In the genomic region with DNA sequence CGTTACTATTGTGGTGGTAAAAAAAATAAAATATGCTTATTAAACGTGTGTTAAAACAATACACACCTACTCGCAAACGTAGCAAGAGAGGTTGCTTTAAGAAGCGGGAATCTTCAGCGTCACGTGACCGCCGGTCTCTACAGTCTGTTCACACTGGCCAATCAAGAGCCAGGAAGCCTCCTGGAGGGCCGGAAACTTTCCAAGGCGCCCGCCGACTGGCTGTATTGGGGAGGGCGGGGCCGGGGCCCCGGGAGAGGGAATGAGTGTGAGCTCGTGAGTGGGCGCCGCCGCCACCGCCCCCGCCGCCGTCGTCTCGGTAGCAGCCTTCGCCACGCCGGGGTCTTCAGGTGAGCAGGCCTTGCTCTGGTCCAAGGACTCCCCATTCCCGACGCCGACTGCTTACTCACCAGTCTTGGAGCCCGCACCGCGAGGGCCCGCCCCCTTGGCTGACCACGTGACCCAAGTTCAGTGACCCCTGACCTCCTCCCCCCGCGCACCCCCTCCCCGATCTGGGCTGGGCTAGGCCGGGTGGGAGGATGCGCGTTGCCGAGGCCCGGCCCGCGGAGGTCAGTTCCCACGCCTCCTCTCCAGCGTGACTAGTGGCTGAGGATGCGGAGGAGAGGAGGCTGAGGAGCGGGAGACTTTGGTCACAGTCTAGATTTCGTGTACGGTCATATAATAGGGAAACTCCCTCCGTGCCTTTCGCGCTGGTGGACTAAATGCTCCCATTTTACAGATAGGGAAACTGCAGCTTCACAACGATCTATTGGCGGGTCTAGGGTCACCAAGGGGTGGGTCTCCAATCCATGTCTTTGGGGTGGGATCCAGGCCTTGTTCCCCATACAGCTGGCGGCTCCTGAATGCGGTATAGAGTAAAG, we compare ENCODE assay signal across 8 cellular contexts. TPM values are rescaled to one million over a fixed set of nuclear protein-coding genes. Genes with fewer than 3 reads are reported as not detected.
A peak's percentile ranks its signal among the peaks of the same experiment; 100 is the strongest.
DNase-seq lines count a peak whose midpoint lies in the region; ATAC-seq and TF ChIP-seq lines count a peak whose summit lies in the region.

A gene with protein sequence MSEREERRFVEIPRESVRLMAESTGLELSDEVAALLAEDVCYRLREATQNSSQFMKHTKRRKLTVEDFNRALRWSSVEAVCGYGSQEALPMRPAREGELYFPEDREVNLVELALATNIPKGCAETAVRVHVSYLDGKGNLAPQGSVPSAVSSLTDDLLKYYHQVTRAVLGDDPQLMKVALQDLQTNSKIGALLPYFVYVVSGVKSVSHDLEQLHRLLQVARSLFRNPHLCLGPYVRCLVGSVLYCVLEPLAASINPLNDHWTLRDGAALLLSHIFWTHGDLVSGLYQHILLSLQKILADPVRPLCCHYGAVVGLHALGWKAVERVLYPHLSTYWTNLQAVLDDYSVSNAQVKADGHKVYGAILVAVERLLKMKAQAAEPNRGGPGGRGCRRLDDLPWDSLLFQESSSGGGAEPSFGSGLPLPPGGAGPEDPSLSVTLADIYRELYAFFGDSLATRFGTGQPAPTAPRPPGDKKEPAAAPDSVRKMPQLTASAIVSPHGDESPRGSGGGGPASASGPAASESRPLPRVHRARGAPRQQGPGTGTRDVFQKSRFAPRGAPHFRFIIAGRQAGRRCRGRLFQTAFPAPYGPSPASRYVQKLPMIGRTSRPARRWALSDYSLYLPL (plus strand): TSS at position 253 of the 878 bp plus-strand sequence. CDS start 4,388 bp downstream, outside the sequence.

- CTCF ChIA-PET in WTC11 (lab: Charles Lee): interaction anchor here (0.6 to 11.6 kb wide), 17 partner anchors 12 to 347 kb away, joined by 3 to 121 read pairs (median 5); a partner anchor contains a TSS

- intact Hi-C loops in spleen (cut with DNase I; ENCODE audit: low total_unique reads): no loop called here

- no peaks in the 10 kb centered on the region for H3K27me3 ChIP-seq in spleen (replicated peaks in 1 of 7)

- H3K36me3 ChIP-seq in spleen: peaks cover 0 to 43% (median 19%) of the 10 kb centered on the region in 6 donors

- peaks cover 16 to 49% (median 30%) of the 10 kb centered on the region in 6 donors for H3K4me1 ChIP-seq in spleen

- H3K9me3 ChIP-seq in spleen: no peaks in the 10 kb centered on the region

- ATAC-seq in GM18870 (IDR thresholded peaks at IDR 0.05; ENCODE audit: unreplicated experiment) (peak; percentile 79), HG03135 (IDR thresholded peaks at IDR 0.05; ENCODE audit: unreplicated experiment) (peak; percentile 74), WTC11 (peak; percentile 82)

- DNase-seq in ACHN (peak; percentile 94), NCI-H2196 treated with DMSO at 0.1 percent for 48 hours (lab: John Stamatoyannopoulos, UW; ENCODE audit: unreplicated experiment) (peak; percentile 93), WTC11 (ENCODE audit: low spot score) (peak; percentile 96), cardiac fibroblast (ENCODE audit: low read depth in 2 of 2) (peak; percentile 98), inferior parietal cortex (ENCODE audit: extremely low spot score) (peak; percentile 99), spleen (peak; percentile 97)

- in situ Hi-C loops in ACHN (cut with HindIII; ENCODE audit: low pct_ligation_motif_present, low pct_unique_long_range_greater_than_20kb, low sequenced_read_pairs): no loop called here

- H3K27ac Mint-ChIP-seq in WTC11: peak within 1 kb of the TSS; percentile 98

- H3K36me3 Mint-ChIP-seq in WTC11: peaks cover 22% of the 10 kb centered on the region

- H3K4me3 Mint-ChIP-seq in WTC11: peak within 1 kb of the TSS; percentile 88

- 2 to 5% (median 3%) methylated on average over 31 to 60 of the region's 60 CpGs for WGBS in spleen, 5 donors

- TF ChIP-seq POLR2A in spleen (IDR thresholded peaks at IDR 0.05): peak in 2 of 3 donors; percentile 11 to 30

- H3K4me1 Mint-ChIP-seq in WTC11: peaks cover 14% of the 10 kb centered on the region

- H3K9me3 Mint-ChIP-seq in WTC11: no peaks in the 10 kb centered on the region

- H3K4me3 ChIP-seq in cardiac fibroblast (replicated peaks in 1 of 2; ENCODE audit: low read depth in 2 of 2, low read length in 2 of 2) (peak within 1 kb of the TSS; percentile 65 to 76), spleen (peak within 1 kb of the TSS; percentile 58 to 85 (median 79))

- no peaks in the 10 kb centered on the region; the same call in 1 of the 2 replicates for H3K27me3 Mint-ChIP-seq in WTC11 (ENCODE audit: low read depth)

- TF ChIP-seq CTCF in WTC11 (IDR thresholded peaks at IDR 0.05) (no peak), cardiac fibroblast (IDR thresholded peaks at IDR 0.05; ENCODE audit: low read depth, low read length) (no peak), spleen (IDR thresholded peaks at IDR 0.05 in 8 of 11, conservative IDR thresholded peaks at IDR 0.05 in 3 of 11) (peak in 1 of 11 experiments; percentile 17)

- POLR2A ChIA-PET in WTC11 (lab: Charles Lee): interaction anchor here (0.6 to 5.3 kb wide), 12 partner anchors 14 to 1384 kb away, joined by 3 to 25 read pairs (median 5); a partner anchor contains a TSS

- H3K27ac ChIP-seq in spleen: peak within 1 kb of the TSS; percentile 80 to 97 (median 96)

TF ChIP-seq in WTC11, 78 proteins besides CTCF, POLR2A, EP300 and RAD21 (continues in another document):
- TF ChIP-seq, protein P1, sequence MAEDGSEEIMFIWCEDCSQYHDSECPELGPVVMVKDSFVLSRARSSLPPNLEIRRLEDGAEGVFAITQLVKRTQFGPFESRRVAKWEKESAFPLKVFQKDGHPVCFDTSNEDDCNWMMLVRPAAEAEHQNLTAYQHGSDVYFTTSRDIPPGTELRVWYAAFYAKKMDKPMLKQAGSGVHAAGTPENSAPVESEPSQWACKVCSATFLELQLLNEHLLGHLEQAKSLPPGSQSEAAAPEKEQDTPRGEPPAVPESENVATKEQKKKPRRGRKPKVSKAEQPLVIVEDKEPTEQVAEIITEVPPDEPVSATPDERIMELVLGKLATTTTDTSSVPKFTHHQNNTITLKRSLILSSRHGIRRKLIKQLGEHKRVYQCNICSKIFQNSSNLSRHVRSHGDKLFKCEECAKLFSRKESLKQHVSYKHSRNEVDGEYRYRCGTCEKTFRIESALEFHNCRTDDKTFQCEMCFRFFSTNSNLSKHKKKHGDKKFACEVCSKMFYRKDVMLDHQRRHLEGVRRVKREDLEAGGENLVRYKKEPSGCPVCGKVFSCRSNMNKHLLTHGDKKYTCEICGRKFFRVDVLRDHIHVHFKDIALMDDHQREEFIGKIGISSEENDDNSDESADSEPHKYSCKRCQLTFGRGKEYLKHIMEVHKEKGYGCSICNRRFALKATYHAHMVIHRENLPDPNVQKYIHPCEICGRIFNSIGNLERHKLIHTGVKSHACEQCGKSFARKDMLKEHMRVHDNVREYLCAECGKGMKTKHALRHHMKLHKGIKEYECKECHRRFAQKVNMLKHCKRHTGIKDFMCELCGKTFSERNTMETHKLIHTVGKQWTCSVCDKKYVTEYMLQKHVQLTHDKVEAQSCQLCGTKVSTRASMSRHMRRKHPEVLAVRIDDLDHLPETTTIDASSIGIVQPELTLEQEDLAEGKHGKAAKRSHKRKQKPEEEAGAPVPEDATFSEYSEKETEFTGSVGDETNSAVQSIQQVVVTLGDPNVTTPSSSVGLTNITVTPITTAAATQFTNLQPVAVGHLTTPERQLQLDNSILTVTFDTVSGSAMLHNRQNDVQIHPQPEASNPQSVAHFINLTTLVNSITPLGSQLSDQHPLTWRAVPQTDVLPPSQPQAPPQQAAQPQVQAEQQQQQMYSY (CRISPR knock-in tag; IDR thresholded peaks at IDR 0.05): peak; percentile 53
- TF ChIP-seq NR1H2 (CRISPR knock-in tag; IDR thresholded peaks at IDR 0.05): 0 out of 2 replicates have a peak, but pooled peaks have one; percentile 17
- TF ChIP-seq, protein P2, sequence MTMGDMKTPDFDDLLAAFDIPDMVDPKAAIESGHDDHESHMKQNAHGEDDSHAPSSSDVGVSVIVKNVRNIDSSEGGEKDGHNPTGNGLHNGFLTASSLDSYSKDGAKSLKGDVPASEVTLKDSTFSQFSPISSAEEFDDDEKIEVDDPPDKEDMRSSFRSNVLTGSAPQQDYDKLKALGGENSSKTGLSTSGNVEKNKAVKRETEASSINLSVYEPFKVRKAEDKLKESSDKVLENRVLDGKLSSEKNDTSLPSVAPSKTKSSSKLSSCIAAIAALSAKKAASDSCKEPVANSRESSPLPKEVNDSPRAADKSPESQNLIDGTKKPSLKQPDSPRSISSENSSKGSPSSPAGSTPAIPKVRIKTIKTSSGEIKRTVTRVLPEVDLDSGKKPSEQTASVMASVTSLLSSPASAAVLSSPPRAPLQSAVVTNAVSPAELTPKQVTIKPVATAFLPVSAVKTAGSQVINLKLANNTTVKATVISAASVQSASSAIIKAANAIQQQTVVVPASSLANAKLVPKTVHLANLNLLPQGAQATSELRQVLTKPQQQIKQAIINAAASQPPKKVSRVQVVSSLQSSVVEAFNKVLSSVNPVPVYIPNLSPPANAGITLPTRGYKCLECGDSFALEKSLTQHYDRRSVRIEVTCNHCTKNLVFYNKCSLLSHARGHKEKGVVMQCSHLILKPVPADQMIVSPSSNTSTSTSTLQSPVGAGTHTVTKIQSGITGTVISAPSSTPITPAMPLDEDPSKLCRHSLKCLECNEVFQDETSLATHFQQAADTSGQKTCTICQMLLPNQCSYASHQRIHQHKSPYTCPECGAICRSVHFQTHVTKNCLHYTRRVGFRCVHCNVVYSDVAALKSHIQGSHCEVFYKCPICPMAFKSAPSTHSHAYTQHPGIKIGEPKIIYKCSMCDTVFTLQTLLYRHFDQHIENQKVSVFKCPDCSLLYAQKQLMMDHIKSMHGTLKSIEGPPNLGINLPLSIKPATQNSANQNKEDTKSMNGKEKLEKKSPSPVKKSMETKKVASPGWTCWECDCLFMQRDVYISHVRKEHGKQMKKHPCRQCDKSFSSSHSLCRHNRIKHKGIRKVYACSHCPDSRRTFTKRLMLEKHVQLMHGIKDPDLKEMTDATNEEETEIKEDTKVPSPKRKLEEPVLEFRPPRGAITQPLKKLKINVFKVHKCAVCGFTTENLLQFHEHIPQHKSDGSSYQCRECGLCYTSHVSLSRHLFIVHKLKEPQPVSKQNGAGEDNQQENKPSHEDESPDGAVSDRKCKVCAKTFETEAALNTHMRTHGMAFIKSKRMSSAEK (CRISPR knock-in tag; IDR thresholded peaks at IDR 0.05; ENCODE audit: borderline replicate concordance): no peak
- TF ChIP-seq, protein P3, sequence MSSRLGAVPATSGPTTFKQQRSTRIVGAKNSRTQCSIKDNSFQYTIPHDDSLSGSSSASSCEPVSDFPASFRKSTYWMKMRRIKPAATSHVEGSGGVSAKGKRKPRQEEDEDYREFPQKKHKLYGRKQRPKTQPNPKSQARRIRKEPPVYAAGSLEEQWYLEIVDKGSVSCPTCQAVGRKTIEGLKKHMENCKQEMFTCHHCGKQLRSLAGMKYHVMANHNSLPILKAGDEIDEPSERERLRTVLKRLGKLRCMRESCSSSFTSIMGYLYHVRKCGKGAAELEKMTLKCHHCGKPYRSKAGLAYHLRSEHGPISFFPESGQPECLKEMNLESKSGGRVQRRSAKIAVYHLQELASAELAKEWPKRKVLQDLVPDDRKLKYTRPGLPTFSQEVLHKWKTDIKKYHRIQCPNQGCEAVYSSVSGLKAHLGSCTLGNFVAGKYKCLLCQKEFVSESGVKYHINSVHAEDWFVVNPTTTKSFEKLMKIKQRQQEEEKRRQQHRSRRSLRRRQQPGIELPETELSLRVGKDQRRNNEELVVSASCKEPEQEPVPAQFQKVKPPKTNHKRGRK (CRISPR knock-in tag; IDR thresholded peaks at IDR 0.05; ENCODE audit: borderline replicate concordance): no peak

RNA-seq across cellular contexts. Expression of the gene that starts here (rescaled TPM):
- 33.8 to 42.1 TPM (median 36.3 TPM) in 3 replicates for total RNA-seq in WTC11 (2021)
- 10 to 100 TPM; 16.6 to 28.8 (median 23.7) TPM for total RNA-seq in spleen
- 10 to 100 TPM; 11.9 to 37.5 (median 21.1) TPM for polyA plus RNA-seq in spleen

Comparison
In these comparisons a context has a peak if more than half of its experiments do, and no peak if none do; other contexts are left out.
1. Peak in every context shown above with its lines: DNase-seq, ATAC-seq, H3K4me3 ChIP-seq and H3K27ac ChIP-seq.